Comparison of ENCODE assay signal across 1 cellular context in the genomic region with DNA sequence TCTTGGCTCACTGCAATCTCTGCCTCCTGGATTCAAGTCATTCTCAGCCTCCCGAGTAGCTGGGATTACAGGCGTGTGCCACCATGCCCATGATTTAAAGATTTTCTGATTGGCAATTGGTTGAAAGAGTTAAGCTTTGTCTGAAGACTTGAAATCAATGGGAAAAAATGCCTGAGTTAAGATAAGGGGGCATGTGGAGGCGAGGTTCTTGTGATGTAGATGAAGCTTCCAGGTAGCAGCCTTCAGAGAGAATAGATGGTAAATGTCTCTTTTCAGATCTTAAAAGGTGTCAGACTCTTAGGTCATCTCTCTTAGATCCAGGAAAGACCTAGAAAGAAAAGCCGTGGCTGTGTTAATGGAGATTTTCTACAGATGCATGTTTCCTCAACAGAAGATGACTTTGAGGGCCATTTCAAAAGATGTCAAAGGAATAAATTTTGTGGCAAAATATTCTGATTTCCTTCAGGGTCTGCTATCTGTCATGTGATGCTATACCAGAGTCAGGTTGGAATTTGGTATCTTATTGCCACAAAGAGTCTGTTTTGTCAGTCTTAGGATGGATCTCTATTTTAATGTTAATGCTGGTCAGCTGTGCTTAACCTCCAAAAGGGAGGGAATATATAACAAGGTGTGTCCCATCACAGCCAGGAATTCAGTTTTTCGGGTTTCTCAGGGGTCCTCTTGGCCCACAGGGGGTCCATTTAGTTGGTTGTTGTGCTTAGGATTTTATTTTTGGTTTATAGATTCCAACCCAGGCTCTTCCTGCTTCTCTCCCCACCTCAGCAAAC.
TF ChIP-seq lines count a peak whose summit lies in the region.

No MANE protein-coding gene starts in this region.

TF ChIP-seq in GM23338, 12 proteins besides CTCF, POLR2A, EP300 and RAD21:
- TF ChIP-seq, protein P1, sequence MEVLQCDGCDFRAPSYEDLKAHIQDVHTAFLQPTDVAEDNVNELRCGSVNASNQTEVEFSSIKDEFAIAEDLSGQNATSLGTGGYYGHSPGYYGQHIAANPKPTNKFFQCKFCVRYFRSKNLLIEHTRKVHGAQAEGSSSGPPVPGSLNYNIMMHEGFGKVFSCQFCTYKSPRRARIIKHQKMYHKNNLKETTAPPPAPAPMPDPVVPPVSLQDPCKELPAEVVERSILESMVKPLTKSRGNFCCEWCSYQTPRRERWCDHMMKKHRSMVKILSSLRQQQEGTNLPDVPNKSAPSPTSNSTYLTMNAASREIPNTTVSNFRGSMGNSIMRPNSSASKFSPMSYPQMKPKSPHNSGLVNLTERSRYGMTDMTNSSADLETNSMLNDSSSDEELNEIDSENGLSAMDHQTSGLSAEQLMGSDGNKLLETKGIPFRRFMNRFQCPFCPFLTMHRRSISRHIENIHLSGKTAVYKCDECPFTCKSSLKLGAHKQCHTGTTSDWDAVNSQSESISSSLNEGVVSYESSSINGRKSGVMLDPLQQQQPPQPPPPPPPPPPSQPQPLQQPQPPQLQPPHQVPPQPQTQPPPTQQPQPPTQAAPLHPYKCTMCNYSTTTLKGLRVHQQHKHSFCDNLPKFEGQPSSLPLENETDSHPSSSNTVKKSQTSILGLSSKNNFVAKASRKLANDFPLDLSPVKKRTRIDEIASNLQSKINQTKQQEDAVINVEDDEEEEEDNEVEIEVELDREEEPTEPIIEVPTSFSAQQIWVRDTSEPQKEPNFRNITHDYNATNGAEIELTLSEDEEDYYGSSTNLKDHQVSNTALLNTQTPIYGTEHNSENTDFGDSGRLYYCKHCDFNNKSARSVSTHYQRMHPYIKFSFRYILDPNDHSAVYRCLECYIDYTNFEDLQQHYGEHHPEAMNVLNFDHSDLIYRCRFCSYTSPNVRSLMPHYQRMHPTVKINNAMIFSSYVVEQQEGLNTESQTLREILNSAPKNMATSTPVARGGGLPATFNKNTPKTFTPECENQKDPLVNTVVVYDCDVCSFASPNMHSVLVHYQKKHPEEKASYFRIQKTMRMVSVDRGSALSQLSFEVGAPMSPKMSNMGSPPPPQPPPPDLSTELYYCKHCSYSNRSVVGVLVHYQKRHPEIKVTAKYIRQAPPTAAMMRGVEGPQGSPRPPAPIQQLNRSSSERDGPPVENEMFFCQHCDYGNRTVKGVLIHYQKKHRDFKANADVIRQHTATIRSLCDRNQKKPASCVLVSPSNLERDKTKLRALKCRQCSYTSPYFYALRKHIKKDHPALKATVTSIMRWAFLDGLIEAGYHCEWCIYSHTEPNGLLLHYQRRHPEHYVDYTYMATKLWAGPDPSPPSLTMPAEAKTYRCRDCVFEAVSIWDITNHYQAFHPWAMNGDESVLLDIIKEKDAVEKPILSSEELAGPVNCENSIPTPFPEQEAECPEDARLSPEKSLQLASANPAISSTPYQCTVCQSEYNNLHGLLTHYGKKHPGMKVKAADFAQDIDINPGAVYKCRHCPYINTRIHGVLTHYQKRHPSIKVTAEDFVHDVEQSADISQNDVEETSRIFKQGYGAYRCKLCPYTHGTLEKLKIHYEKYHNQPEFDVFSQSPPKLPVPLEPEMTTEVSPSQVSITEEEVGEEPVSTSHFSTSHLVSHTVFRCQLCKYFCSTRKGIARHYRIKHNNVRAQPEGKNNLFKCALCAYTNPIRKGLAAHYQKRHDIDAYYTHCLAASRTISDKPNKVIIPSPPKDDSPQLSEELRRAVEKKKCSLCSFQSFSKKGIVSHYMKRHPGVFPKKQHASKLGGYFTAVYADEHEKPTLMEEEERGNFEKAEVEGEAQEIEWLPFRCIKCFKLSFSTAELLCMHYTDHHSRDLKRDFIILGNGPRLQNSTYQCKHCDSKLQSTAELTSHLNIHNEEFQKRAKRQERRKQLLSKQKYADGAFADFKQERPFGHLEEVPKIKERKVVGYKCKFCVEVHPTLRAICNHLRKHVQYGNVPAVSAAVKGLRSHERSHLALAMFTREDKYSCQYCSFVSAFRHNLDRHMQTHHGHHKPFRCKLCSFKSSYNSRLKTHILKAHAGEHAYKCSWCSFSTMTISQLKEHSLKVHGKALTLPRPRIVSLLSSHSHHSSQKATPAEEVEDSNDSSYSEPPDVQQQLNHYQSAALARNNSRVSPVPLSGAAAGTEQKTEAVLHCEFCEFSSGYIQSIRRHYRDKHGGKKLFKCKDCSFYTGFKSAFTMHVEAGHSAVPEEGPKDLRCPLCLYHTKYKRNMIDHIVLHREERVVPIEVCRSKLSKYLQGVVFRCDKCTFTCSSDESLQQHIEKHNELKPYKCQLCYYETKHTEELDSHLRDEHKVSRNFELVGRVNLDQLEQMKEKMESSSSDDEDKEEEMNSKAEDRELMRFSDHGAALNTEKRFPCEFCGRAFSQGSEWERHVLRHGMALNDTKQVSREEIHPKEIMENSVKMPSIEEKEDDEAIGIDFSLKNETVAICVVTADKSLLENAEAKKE (CRISPR knock-in tag; IDR thresholded peaks at IDR 0.05), result peak; percentile 78
- TF ChIP-seq ZNF331 (CRISPR knock-in tag; IDR thresholded peaks at IDR 0.05; ENCODE audit: low read depth), result no peak
